ENCODE assay signal across 23 cellular contexts in genomic region chr14:53710615-53711014, GRCh38.
DNase-seq lines count a peak whose midpoint lies in the region; ATAC-seq and TF ChIP-seq lines count a peak whose summit lies in the region.
"Had no signal": no experiment of that assay in that cellular context is flagged by ENCODE, and none has a peak within 500 bp of the region (broad histone marks: within the 10 kb centered on the region; RNA-seq: fewer than 3 reads in every experiment).

No MANE protein-coding gene starts in this region.

- H3K4me1 ChIP-seq in breast epithelium: no peaks in the 10 kb centered on the region
- H3K4me1 ChIP-seq in CD8-positive, alpha-beta T cell (ENCODE audit: insufficient read depth, low read length): no peaks in the 10 kb centered on the region
- H3K4me1 ChIP-seq: BE2C, HAP-1 had no signal

- H3K9me3 ChIP-seq in breast epithelium (no peaks in the 10 kb centered on the region), MG63 (no peaks in the 10 kb centered on the region)
- no peaks in the 10 kb centered on the region for H3K9me3 ChIP-seq in CD8-positive, alpha-beta T cell (ENCODE audit: low read length)
- H3K9me3 ChIP-seq in CD4-positive, alpha-beta T cell (ENCODE audit: control insufficient read depth, low read length): no peaks in the 10 kb centered on the region
- H3K9me3 ChIP-seq: BE2C, HAP-1, SJSA1 had no signal

- no peak for ATAC-seq in CD8-positive, alpha-beta T cell
- no peak for ATAC-seq in CD4-positive, alpha-beta T cell (ENCODE audit: poor library complexity)

- CTCF ChIA-PET in MCF 10A (lab: Yijun Ruan, JAX): no interaction called here
- CTCF ChIA-PET in CD8-positive, alpha-beta T cell (lab: Charles Lee): no interaction called here
- CTCF ChIA-PET in CD4-positive, alpha-beta T cell (lab: Charles Lee): no interaction called here

- TF ChIP-seq POLR2A in breast epithelium (IDR thresholded peaks at IDR 0.05): no peak

- no peaks in the 10 kb centered on the region for H3K36me3 Mint-ChIP-seq in MCF 10A (ENCODE audit: insufficient read depth, unreplicated experiment)
- no peaks in the 10 kb centered on the region for H3K36me3 Mint-ChIP-seq in CD8-positive, alpha-beta T cell
- no peaks in the 10 kb centered on the region for H3K36me3 Mint-ChIP-seq in CD4-positive, alpha-beta T cell (ENCODE audit: low read depth)

- H3K4me3 Mint-ChIP-seq in MCF 10A (ENCODE audit: unreplicated experiment): no peak overlapping the region
- no peak overlapping the region for H3K4me3 Mint-ChIP-seq in CD8-positive, alpha-beta T cell
- H3K4me3 Mint-ChIP-seq in CD4-positive, alpha-beta T cell: no peak overlapping the region
- H3K4me3 Mint-ChIP-seq: HFFc6 had no signal

- H3K4me1 Mint-ChIP-seq in MCF 10A (ENCODE audit: insufficient read depth, unreplicated experiment): peaks cover 13% of the 10 kb centered on the region
- no peaks in the 10 kb centered on the region for H3K4me1 Mint-ChIP-seq in CD8-positive, alpha-beta T cell (ENCODE audit: low read depth)
- H3K4me1 Mint-ChIP-seq in CD4-positive, alpha-beta T cell (ENCODE audit: low read depth): no peaks in the 10 kb centered on the region

- no peak overlapping the region for H3K27ac ChIP-seq in breast epithelium
- no peak overlapping the region for H3K27ac ChIP-seq in CD8-positive, alpha-beta T cell (ENCODE audit: low read depth, low read length)
- H3K27ac ChIP-seq in CD4-positive, alpha-beta T cell (ENCODE audit: low read depth, low read length): no peak overlapping the region
- H3K27ac ChIP-seq: 22Rv1, GM23248, KMS-11, SJSA1 had no signal

- H3K36me3 ChIP-seq in breast epithelium (no peaks in the 10 kb centered on the region), MG63 (no peaks in the 10 kb centered on the region)
- H3K36me3 ChIP-seq in CD8-positive, alpha-beta T cell (ENCODE audit: insufficient read depth, low read length): no peaks in the 10 kb centered on the region
- H3K36me3 ChIP-seq: BE2C, HAP-1, SJSA1 had no signal

- H3K27ac Mint-ChIP-seq in MCF 10A (ENCODE audit: low read depth, unreplicated experiment): no peak overlapping the region
- H3K27ac Mint-ChIP-seq in CD8-positive, alpha-beta T cell: no peak overlapping the region
- no peak overlapping the region for H3K27ac Mint-ChIP-seq in CD4-positive, alpha-beta T cell
- H3K27ac Mint-ChIP-seq: HFFc6 had no signal

- BruUV-seq in MCF 10A (replicated peaks; lab: Mats Ljungman, UMichigan): no TSS peak

- intact Hi-C loops in MCF 10A (cut with micrococcal nuclease) (no loop called here), breast epithelium (cut with DNase I; ENCODE audit: low total_unique reads) (no loop called here)
- intact Hi-C loops in CD8-positive, alpha-beta T cell (cut with DNase I, micrococcal nuclease): no loop called here
- intact Hi-C loops in CD4-positive, alpha-beta T cell (cut with DNase I, micrococcal nuclease): no loop called here

- POLR2A ChIA-PET in MCF 10A (lab: Yijun Ruan, JAX): interaction anchor here (0.6 kb wide), 1 partner anchor 287 kb away, joined by 3 read pairs; no protein-coding TSS in a partner anchor
- POLR2A ChIA-PET in CD8-positive, alpha-beta T cell (lab: Charles Lee): no interaction called here
- POLR2A ChIA-PET in CD4-positive, alpha-beta T cell (lab: Charles Lee): no interaction called here

- peak; percentile 14 for DNase-seq in MCF 10A (ENCODE audit: unreplicated experiment)
- no peak for DNase-seq in breast epithelium (ENCODE audit: low spot score in 2 of 2)
- DNase-seq in MG63: peak; percentile 1
- peak; percentile 1 for DNase-seq in glomerular visceral epithelial cell (ENCODE audit: extremely low spot score)
- no peak for DNase-seq in CD8-positive, alpha-beta T cell
- DNase-seq in NOMO-1 (lab: John Stamatoyannopoulos, UW; ENCODE audit: unreplicated experiment in 2 of 2): no peak
- DNase-seq in CD4-positive, alpha-beta T cell: no peak
- DNase-seq in DMS79 treated with DMSO at 0.1 percent for 48 hours (lab: John Stamatoyannopoulos, UW): no peak
- DNase-seq: ACHN, BE2C, EL, GF-D8, GM23248, HFFc6, IMR-90, NCI-H2029, NCI-H526 treated with DMSO at 0.1 percent for 48 hours, Right ventricle myocardium superior, RPMI8226 had no signal

- no peaks in the 10 kb centered on the region for H3K27me3 Mint-ChIP-seq in MCF 10A (ENCODE audit: insufficient read depth, unreplicated experiment)
- H3K27me3 Mint-ChIP-seq in CD8-positive, alpha-beta T cell (ENCODE audit: low read depth): no peaks in the 10 kb centered on the region
- no peaks in the 10 kb centered on the region for H3K27me3 Mint-ChIP-seq in CD4-positive, alpha-beta T cell

- no peaks in the 10 kb centered on the region for H3K27me3 ChIP-seq in breast epithelium
- H3K27me3 ChIP-seq in MG63: no peaks in the 10 kb centered on the region
- no peaks in the 10 kb centered on the region for H3K27me3 ChIP-seq in CD8-positive, alpha-beta T cell (ENCODE audit: insufficient read depth, low read length)
- H3K27me3 ChIP-seq in CD4-positive, alpha-beta T cell (ENCODE audit: control insufficient read depth, insufficient read depth, low read length): no peaks in the 10 kb centered on the region
- H3K27me3 ChIP-seq: SJSA1 had no signal

- H3K4me3 ChIP-seq in breast epithelium (no peak overlapping the region), MG63 (no peak overlapping the region)
- H3K4me3 ChIP-seq in CD8-positive, alpha-beta T cell (ENCODE audit: low read depth, low read length): no peak overlapping the region
- H3K4me3 ChIP-seq: GM23248, HAP-1, SJSA1 had no signal

- no peaks in the 10 kb centered on the region for H3K9me3 Mint-ChIP-seq in MCF 10A (ENCODE audit: unreplicated experiment)
- peaks cover 5% of the 10 kb centered on the region for H3K9me3 Mint-ChIP-seq in CD8-positive, alpha-beta T cell
- H3K9me3 Mint-ChIP-seq in CD4-positive, alpha-beta T cell: peaks cover 4% of the 10 kb centered on the region
- H3K9me3 Mint-ChIP-seq: HFFc6 had no signal

- no peak for TF ChIP-seq CTCF in MCF 10A (IDR thresholded peaks at IDR 0.05; ENCODE audit: unreplicated experiment)
- no peak for TF ChIP-seq CTCF in breast epithelium (IDR thresholded peaks at IDR 0.05)
- no peak for TF ChIP-seq CTCF in CD8-positive, alpha-beta T cell (IDR thresholded peaks at IDR 0.05)
- TF ChIP-seq CTCF in CD4-positive, alpha-beta T cell (IDR thresholded peaks at IDR 0.05): no peak

Comparison
In these comparisons a context has a peak if more than half of its experiments do, and no peak if none do; other contexts are left out.
1. DNase-seq: peak in MCF 10A (single experiment), MG63 (single experiment) and glomerular visceral epithelial cell (single experiment); none in breast epithelium (0 of 2), CD8-positive, alpha-beta T cell (0 of 7), NOMO-1 (0 of 2), CD4-positive, alpha-beta T cell (0 of 10) and DMS79 treated with DMSO at 0.1 percent for 48 hours (single experiment).